Comparison of ENCODE assay signal across 23 cellular contexts in genomic region chr7:35485436-35485835, GRCh38.
"Had no signal": no experiment of that assay in that cellular context is flagged by ENCODE, and none has a peak within 500 bp of the region (broad histone marks: within the 10 kb centered on the region; RNA-seq: fewer than 3 reads in every experiment).

No MANE protein-coding gene starts in this region.

- H3K36me3 ChIP-seq: adrenal gland, breast epithelium, WERI-Rb-1 had no signal

- H3K27me3 ChIP-seq: adrenal gland, breast epithelium had no signal

- H3K36me3 Mint-ChIP-seq: activated naive CD8-positive, alpha-beta T cell treated with anti-CD3 and anti-CD28 coated beads, Interleukin-2, amount 10 ng/mL, durations not matched to agents 7 days and 5 days; T-cell had no signal

- ATAC-seq: activated CD4-positive, alpha-beta T cell treated with anti-CD3 and anti-CD28 coated beads for 36 hours; activated T-cell treated with anti-CD3 and anti-CD28 coated beads, Interleukin-2, amount 50 U/mL, for 72 hours; PC-3; T-cell had no signal

- H3K4me3 ChIP-seq: adrenal gland, breast epithelium, SK-N-MC had no signal

- H3K4me1 ChIP-seq: adrenal gland, breast epithelium had no signal

- H3K27ac ChIP-seq: adrenal gland, breast epithelium, SK-N-MC, WERI-Rb-1 had no signal

- H3K4me3 Mint-ChIP-seq: activated CD4-positive, alpha-beta memory T cell treated with anti-CD3 and anti-CD28 coated beads, Interleukin-2, amount 10 ng/mL, durations not matched to agents 7 days and 5 days; activated CD4-positive, alpha-beta T cell treated with anti-CD3 and anti-CD28 coated beads for 36 hours; activated naive CD8-positive, alpha-beta T cell treated with anti-CD3 and anti-CD28 coated beads, Interleukin-2, amount 10 ng/mL, durations not matched to agents 7 days and 5 days; activated T-cell treated with anti-CD3 and anti-CD28 coated beads, Interleukin-2, amount 50 U/mL, for 72 hours; T-cell had no signal

- H3K9me3 Mint-ChIP-seq: activated CD4-positive, alpha-beta memory T cell treated with anti-CD3 and anti-CD28 coated beads, Interleukin-2, amount 10 ng/mL, durations not matched to agents 7 days and 5 days; activated naive CD8-positive, alpha-beta T cell treated with anti-CD3 and anti-CD28 coated beads, Interleukin-2, amount 10 ng/mL, durations not matched to agents 7 days and 5 days; activated T-cell treated with anti-CD3 and anti-CD28 coated beads, Interleukin-2, amount 50 U/mL, for 72 hours; activated T-helper 2 cell treated with anti-CD3 and anti-CD28 coated beads, Interferon-gamma antibody, Interleukin-2, Interleukin-4, amounts not matched to agents 10 μg/mL and 5 μg/mL and 100 μg/mL, durations not matched to agents 14 hours and 24 hours and 36 hours; T-cell had no signal

- H3K9me3 ChIP-seq: adrenal gland, breast epithelium had no signal

- H3K27ac Mint-ChIP-seq: activated CD4-positive, alpha-beta memory T cell treated with anti-CD3 and anti-CD28 coated beads, Interleukin-2, amount 10 ng/mL, durations not matched to agents 7 days and 5 days; activated CD4-positive, alpha-beta T cell treated with anti-CD3 and anti-CD28 coated beads for 36 hours; activated naive CD8-positive, alpha-beta T cell treated with anti-CD3 and anti-CD28 coated beads, Interleukin-2, amount 10 ng/mL, durations not matched to agents 7 days and 5 days; activated T-cell treated with anti-CD3 and anti-CD28 coated beads, Interleukin-2, amount 50 U/mL, for 72 hours; activated T-helper 2 cell treated with anti-CD3 and anti-CD28 coated beads, Interferon-gamma antibody, Interleukin-2, Interleukin-4, amounts not matched to agents 10 μg/mL and 5 μg/mL and 100 μg/mL, durations not matched to agents 14 hours and 24 hours and 36 hours; T-cell had no signal

- DNase-seq: activated CD4-positive, alpha-beta memory T cell treated with anti-CD3 and anti-CD28 coated beads, Interleukin-2, amount 10 ng/mL, durations not matched to agents 7 days and 5 days; activated CD4-positive, alpha-beta T cell treated with anti-CD3 and anti-CD28 coated beads for 36 hours; activated CD4-positive, alpha-beta T cell treated with anti-CD3 and anti-CD28 coated beads, Interleukin-2, amount 50 U/mL, for 1 hour; activated CD8-positive, alpha-beta memory T cell treated with anti-CD3 and anti-CD28 coated beads, Interleukin-2, amount 50 U/mL, for 4 hours; activated naive CD4-positive, alpha-beta T cell treated with anti-CD3 and anti-CD28 coated beads, Interleukin-2, amount 50 U/mL, for 16 hours; activated naive CD8-positive, alpha-beta T cell treated with anti-CD3 and anti-CD28 coated beads, Interleukin-2, amount 10 ng/mL, durations not matched to agents 7 days and 5 days; activated T-cell treated with anti-CD3 and anti-CD28 coated beads, Interleukin-2, amount 50 U/mL, for 72 hours; adrenal gland; anterior cingulate cortex; IMR-90; Kasumi-1; KBM-7; NCI-H1105 treated with DMSO at 0.1 percent for 48 hours; NCI-H1436 treated with DMSO at 0.1 percent for 48 hours; NCI-H187; NCI-H2081; NCI-H524; PC-3; T-cell; WERI-Rb-1 had no signal

- H3K4me1 Mint-ChIP-seq: activated CD4-positive, alpha-beta memory T cell treated with anti-CD3 and anti-CD28 coated beads, Interleukin-2, amount 10 ng/mL, durations not matched to agents 7 days and 5 days; activated CD4-positive, alpha-beta T cell treated with anti-CD3 and anti-CD28 coated beads for 36 hours; activated naive CD8-positive, alpha-beta T cell treated with anti-CD3 and anti-CD28 coated beads, Interleukin-2, amount 10 ng/mL, durations not matched to agents 7 days and 5 days; T-cell had no signal
